Comparison of ENCODE assay signal across 25 cellular contexts in genomic region chr15:91929509-91929908, GRCh38.
DNase-seq lines count a peak whose midpoint lies in the region; ATAC-seq and TF ChIP-seq lines count a peak whose summit lies in the region.
"Had no signal": no experiment of that assay in that cellular context is flagged by ENCODE, and none has a peak within 500 bp of the region (broad histone marks: within the 10 kb centered on the region; RNA-seq: fewer than 3 reads in every experiment).

No MANE protein-coding gene starts in this region.

- peak; percentile 74 for ATAC-seq in Right ventricle myocardium inferior
- peak; percentile 84 for ATAC-seq in Right ventricle myocardium superior (ENCODE audit: poor library complexity)
- peak; percentile 72 for ATAC-seq in omental fat pad (ENCODE audit: low FRiP score)
- no peak for ATAC-seq in GM21786 (IDR thresholded peaks at IDR 0.05; ENCODE audit: unreplicated experiment)
- ATAC-seq in GM19463 (IDR thresholded peaks at IDR 0.05; ENCODE audit: unreplicated experiment) = no peak
- ATAC-seq: A549; Panc1; stimulated activated memory B cell treated with anti-CD40 and anti-IgM and Interleukin-4, amounts not matched to agents 10 μg/mL and 1 μg/mL and 100 μg/mL, for 72 hours had no signal

- no peak for TF ChIP-seq CTCF in omental fat pad (IDR thresholded peaks at IDR 0.05)

- intact Hi-C loops in Right ventricle myocardium inferior (cut with DNase I) = loop anchor here (5.0 kb wide), 1 partner anchor 37 kb away; no protein-coding TSS in a partner anchor
- intact Hi-C loops in cardiac septum (cut with DNase I) = loop anchor here (5.0 kb wide), 1 partner anchor 62 kb away; no protein-coding TSS in a partner anchor
- intact Hi-C loops in Right ventricle myocardium superior (cut with DNase I) = no loop called here

- DNase-seq in Right ventricle myocardium inferior (ENCODE audit: missing footprints) = no peak
- DNase-seq in cardiac septum (ENCODE audit: low spot score) = no peak
- DNase-seq in Right ventricle myocardium superior = no peak
- no peak for DNase-seq in omental fat pad (ENCODE audit: low spot score)
- DNase-seq in NCI-H446 treated with DMSO at 0.1 percent for 48 hours (lab: John Stamatoyannopoulos, UW) = no peak
- DNase-seq in RKO (ENCODE audit: low spot score) = no peak
- DNase-seq: activated CD4-positive, alpha-beta T cell treated with anti-CD3 and anti-CD28 coated beads, Interleukin-2, amount 50 U/mL, for 48 hours; DMS153; effector memory CD4-positive, alpha-beta T cell; H7; NCI-H187; NCI-H526; nephron progenitor cell; NK-92 treated with Interleukin-12 subunit alpha and Interleukin-12 subunit beta, amount 100 ng/mL, for 24 hours; ovary; retina; stimulated activated CD4-positive, alpha-beta T cell treated with anti-CD3 and anti-CD28 coated beads, Interleukin-12 subunit alpha, Interleukin-12 subunit beta, amount 100 ng/mL, for 4 hours; stimulated activated CD4-positive, alpha-beta T cell treated with anti-CD3 and anti-CD28 coated beads, Interleukin-4, amount 100 ng/mL, for 24 hours; substantia nigra; T-helper 1 cell had no signal

Comparison
In these comparisons a context has a peak if more than half of its experiments do, and no peak if none do; other contexts are left out.
1. ATAC-seq: peak in Right ventricle myocardium inferior (single experiment), Right ventricle myocardium superior (single experiment) and omental fat pad (single experiment); none in GM21786 (single experiment) and GM19463 (single experiment).